Comparison of ENCODE assay signal across 20 cellular contexts in genomic region chr5:79490323-79490936, GRCh38.
"Had no signal": no experiment of that assay in that cellular context is flagged by ENCODE, and none has a peak within 500 bp of the region (broad histone marks: within the 10 kb centered on the region; RNA-seq: fewer than 3 reads in every experiment).

No MANE protein-coding gene starts in this region.

- ATAC-seq: activated CD8-positive, alpha-beta T cell treated with anti-CD3 and anti-CD28 coated beads, Interleukin-2, amount 10 ng/mL, durations not matched to agents 7 days and 5 days had no signal

- H3K27me3 ChIP-seq: adrenal gland, Peyer's patch had no signal

- H3K4me1 ChIP-seq: adrenal gland, Peyer's patch had no signal

- H3K36me3 ChIP-seq: adrenal gland, Peyer's patch had no signal

- H3K4me3 ChIP-seq: adrenal gland, Peyer's patch had no signal

- H3K9me3 ChIP-seq: adrenal gland, Peyer's patch had no signal

- DNase-seq: activated CD4-positive, alpha-beta T cell treated with anti-CD3 and anti-CD28 coated beads for 48 hours; activated CD4-positive, alpha-beta T cell treated with anti-CD3 and anti-CD28 coated beads, Interleukin-2, amount 50 U/mL, for 4 hours; activated CD4-positive, CD25-positive, alpha-beta regulatory T cell treated with anti-CD3 and anti-CD28 coated beads, Interleukin-2, amount 50 U/mL, for 72 hours; activated CD8-positive, alpha-beta memory T cell treated with anti-CD3 and anti-CD28 coated beads, Interleukin-2, amount 50 U/mL, for 48 hours; activated CD8-positive, alpha-beta T cell treated with anti-CD3 and anti-CD28 coated beads, Interleukin-2, amount 10 ng/mL, durations not matched to agents 7 days and 5 days; activated naive CD4-positive, alpha-beta T cell treated with anti-CD3 and anti-CD28 coated beads, Interleukin-2, amount 50 U/mL, for 16 hours; activated naive CD8-positive, alpha-beta T cell treated with anti-CD3 and anti-CD28 coated beads, Interleukin-2, amount 10 ng/mL, durations not matched to agents 7 days and 5 days; activated T-cell treated with anti-CD3 and anti-CD28 coated beads, Interleukin-2, amount 50 U/mL, for 1 hour; adrenal gland; anterior cingulate cortex; Kasumi-1; NCI-H1105 treated with DMSO at 0.1 percent for 48 hours; NCI-H1436 treated with DMSO at 0.1 percent for 48 hours; NCI-H187; NCI-H2081; NCI-H510A treated with DMSO at 0.1 percent for 48 hours; NCI-H69; Peyer's patch; SHP77 treated with DMSO at 0.1 percent for 48 hours had no signal

- H3K27ac ChIP-seq: adrenal gland, Peyer's patch, RWPE1 had no signal
